18 cellular contexts compared by ENCODE assay signal in genomic region chr4:41656572-41657301, GRCh38.
A peak's percentile ranks its signal among the peaks of the same experiment; 100 is the strongest.
DNase-seq lines count a peak whose midpoint lies in the region; ATAC-seq, FAIRE-seq and TF ChIP-seq lines count a peak whose summit lies in the region.
"Had no signal": no experiment of that assay in that cellular context is flagged by ENCODE, and none has a peak within 500 bp of the region (broad histone marks: within the 10 kb centered on the region; RNA-seq: fewer than 3 reads in every experiment).

No MANE protein-coding gene starts in this region.

- H3K4me1 ChIP-seq in psoas muscle, result peaks cover 27% of the 10 kb centered on the region
- H3K4me1 ChIP-seq: vagina had no signal

- H3K9me3 ChIP-seq in psoas muscle, result no peaks in the 10 kb centered on the region
- H3K9me3 ChIP-seq: sigmoid colon, vagina had no signal

- H3K36me3 ChIP-seq in psoas muscle (ENCODE audit: insufficient read depth in 1 of 2, low read depth in 1 of 2), result peaks cover 0 to 28% of the 10 kb centered on the region in 2 donors
- H3K36me3 ChIP-seq: vagina had no signal

- peak; percentile 84 to 94 (median 88) for ATAC-seq in psoas muscle
- ATAC-seq: activated CD8-positive, alpha-beta T cell treated with anti-CD3 and anti-CD28 coated beads, Interleukin-2, amount 10 ng/mL, durations not matched to agents 7 days and 5 days; activated naive CD4-positive, alpha-beta T cell treated with anti-CD3 and anti-CD28 coated beads, Interleukin-2, amount 50 U/mL, for 72 hours; activated T-cell treated with anti-CD3 and anti-CD28 coated beads, Interleukin-2, amount 50 U/mL, for 4 hours; esophagus mucosa; stimulated activated naive CD8-positive, alpha-beta T cell treated with anti-CD3 and anti-CD28 coated beads, Interleukin-15, amount 100 ng/mL, for 72 hours had no signal

- H3K27ac ChIP-seq in psoas muscle, result peak overlapping the region; percentile 61
- H3K27ac ChIP-seq: vagina had no signal

- no peaks in the 10 kb centered on the region for H3K27me3 ChIP-seq in psoas muscle (ENCODE audit: insufficient read depth in 3 of 3, low read length in 2 of 3)
- H3K27me3 ChIP-seq: sigmoid colon, vagina had no signal

- TF ChIP-seq CTCF in psoas muscle (IDR thresholded peaks at IDR 0.05), result no peak

- FAIRE-seq in HTR-8/SVneo (lab: Jason Lieb, UNC), result peak; percentile 59

- intact Hi-C loops in psoas muscle (cut with DNase I), result no loop called here

- no peak for DNase-seq in HTR-8/SVneo (ENCODE audit: insufficient read length, low spot score)
- DNase-seq in cerebellum (ENCODE audit: low spot score), result peak; percentile 53
- peak; percentile 26 to 31 for DNase-seq in hippocampal formation (lab: John Stamatoyannopoulos, UW)
- peak; percentile 23 to 53 for DNase-seq in psoas muscle
- DNase-seq in NCI-H146 treated with DMSO at 0.1 percent for 48 hours (lab: John Stamatoyannopoulos, UW; ENCODE audit: unreplicated experiment), result no peak
- DNase-seq in SHP77 treated with DMSO at 0.1 percent for 48 hours (lab: John Stamatoyannopoulos, UW), result no peak
- DNase-seq in activated gamma-delta T cell (lab: John Stamatoyannopoulos, UW), result no peak
- DNase-seq in NCI-H526 treated with DMSO at 0.1 percent for 48 hours (lab: John Stamatoyannopoulos, UW), result no peak
- DNase-seq: activated CD8-positive, alpha-beta T cell treated with anti-CD3 and anti-CD28 coated beads, Interleukin-2, amount 10 ng/mL, durations not matched to agents 7 days and 5 days; activated T-cell treated with anti-CD3 and anti-CD28 coated beads, Interleukin-2, amount 50 U/mL, for 4 hours; GOT3; NCI-H1436 treated with DMSO at 0.1 percent for 48 hours; sigmoid colon; stimulated activated CD4-positive, alpha-beta T cell treated with anti-CD3 and anti-CD28 coated beads, Interleukin-1b, Interleukin-23, amount 100 ng/mL, for 48 hours; stimulated activated naive CD8-positive, alpha-beta T cell treated with anti-CD3 and anti-CD28 coated beads, Interleukin-15, amount 100 ng/mL, for 72 hours had no signal

- no peak overlapping the region for H3K4me3 ChIP-seq in psoas muscle
- H3K4me3 ChIP-seq: sigmoid colon, vagina had no signal

- 10 to 13% (median 12%) methylated on average over 11 of the region's 11 CpGs for WGBS in psoas muscle, 3 donors

Comparison
In these comparisons a context has a peak if more than half of its experiments do, and no peak if none do; other contexts are left out.
1. DNase-seq: peak in cerebellum (single experiment), hippocampal formation (2 of 2) and psoas muscle (2 of 2); none in HTR-8/SVneo (single experiment), NCI-H146 treated with DMSO at 0.1 percent for 48 hours (single experiment), SHP77 treated with DMSO at 0.1 percent for 48 hours (single experiment), activated gamma-delta T cell (single experiment) and NCI-H526 treated with DMSO at 0.1 percent for 48 hours (single experiment).